Comparison of ENCODE assay signal across 15 cellular contexts in genomic region chr7:138303230-138304070, GRCh38.
DNase-seq lines count a peak whose midpoint lies in the region; ATAC-seq, FAIRE-seq and TF ChIP-seq lines count a peak whose summit lies in the region.
"Had no signal": no experiment of that assay in that cellular context is flagged by ENCODE, and none has a peak within 500 bp of the region (broad histone marks: within the 10 kb centered on the region; RNA-seq: fewer than 3 reads in every experiment).

No MANE protein-coding gene starts in this region.

- H3K9ac ChIP-seq in GM12878 (ENCODE audit: control insufficient read depth, insufficient read depth, low read length): no peak overlapping the region
- no peak overlapping the region for H3K9ac ChIP-seq in neuronal stem cell (ENCODE audit: low read depth, low read length, poor library complexity)

- H2BK5ac ChIP-seq in neuronal stem cell (ENCODE audit: low read length): no peak overlapping the region

- TF ChIP-seq CTCF in Calu3 (IDR thresholded peaks at IDR 0.05; ENCODE audit: unreplicated experiment) (no peak), NB4 (IDR thresholded peaks at IDR 0.05; ENCODE audit: low read depth, low read length) (no peak), GM12878 (IDR thresholded peaks at IDR 0.05 in 2 of 3, conservative IDR thresholded peaks at IDR 0.05 in 1 of 3; ENCODE audit: control insufficient read depth in 2 of 3, extremely low read depth in 1 of 3, insufficient read depth in 1 of 3, low read depth in 3 of 3, low read length in 3 of 3) (no peak)

- H3K4ac ChIP-seq in neuronal stem cell (ENCODE audit: low read length): no peak overlapping the region

- no peak overlapping the region for H3K14ac ChIP-seq in neuronal stem cell (ENCODE audit: low read length)

- H3K4me2 ChIP-seq in GM12878 (ENCODE audit: control insufficient read depth, insufficient read depth) (no peak overlapping the region), neuronal stem cell (ENCODE audit: insufficient read depth, low read length, poor library complexity, severe bottlenecking) (no peak overlapping the region)

- TF ChIP-seq EP300 in GM12878 (IDR thresholded peaks at IDR 0.05; ENCODE audit: borderline replicate concordance in 1 of 2, control insufficient read depth in 1 of 2, low read depth in 2 of 2, low read length in 2 of 2): no peak

- no peak overlapping the region for H2BK15ac ChIP-seq in neuronal stem cell (ENCODE audit: low read length)

- no peak overlapping the region for H3K4me3 ChIP-seq in NB4 (ENCODE audit: low read depth, low read length)
- no peak overlapping the region for H3K4me3 ChIP-seq in GM12878
- H3K4me3 ChIP-seq in neuronal stem cell (ENCODE audit: low read length in 2 of 2): no peak overlapping the region

- no peaks in the 10 kb centered on the region for H3K79me1 ChIP-seq in neuronal stem cell (ENCODE audit: low read depth, low read length)

- no peak overlapping the region for H2AK5ac ChIP-seq in neuronal stem cell (ENCODE audit: low read depth, low read length)

- H4K20me1 ChIP-seq in GM12878 (ENCODE audit: control insufficient read depth, insufficient read depth): no peaks in the 10 kb centered on the region

- H4K8ac ChIP-seq in neuronal stem cell (ENCODE audit: low read depth, low read length): no peak overlapping the region

- no peaks in the 10 kb centered on the region for H3K9me3 ChIP-seq in GM12878 (replicated peaks; ENCODE audit: control insufficient read depth, insufficient read depth, low read length)
- peaks cover 0 to 2% of the 10 kb centered on the region in 2 donors for H3K9me3 ChIP-seq in neuronal stem cell (replicated peaks in 1 of 2; ENCODE audit: control insufficient read depth in 2 of 2, insufficient read depth in 1 of 2, low read depth in 1 of 2, low read length in 2 of 2)

- H2AFZ ChIP-seq in GM12878 (ENCODE audit: control insufficient read depth, low read depth, low read length) (no peak overlapping the region), neuronal stem cell (ENCODE audit: low read length) (peak overlapping the region; percentile 78)

- no peak for FAIRE-seq in GM12878 (lab: Jason Lieb, UNC)
- FAIRE-seq: D721Med, HepG2, RCC 7860 had no signal

- H3K27me3 ChIP-seq in GM12878 (replicated peaks in 1 of 2; ENCODE audit: control insufficient read depth in 2 of 2, insufficient read depth in 2 of 2, low read length in 1 of 2): no peaks in the 10 kb centered on the region
- H3K27me3 ChIP-seq in neuronal stem cell (ENCODE audit: control insufficient read depth in 3 of 3, insufficient read depth in 3 of 3, low read depth in 1 of 3, low read length in 3 of 3): no peaks in the 10 kb centered on the region

- WGBS in GM12878 (ENCODE audit: insufficient coverage, insufficient replicate concordance, low lambda C conversion rate, missing lambda C conversion rate): 63% methylated on average over 6 of the region's 6 CpGs
- no CpG with 5 or more reads among the region's 6 CpGs for WGBS in neuronal stem cell (ENCODE audit: extremely low coverage in 2 of 2, insufficient read length in 2 of 2, insufficient replicate concordance in 1 of 2), 2 donors

- BruUV-seq in Calu3 (replicated peaks; lab: Mats Ljungman, UMichigan) (no TSS peak), GM12878 (replicated peaks; lab: Mats Ljungman, UMichigan) (no TSS peak)

- H3K27ac ChIP-seq in GM12878 (ENCODE audit: control insufficient read depth, insufficient read depth) (no peak overlapping the region), neuronal stem cell (replicated peaks; ENCODE audit: low read length) (no peak overlapping the region)

- H3K23ac ChIP-seq in neuronal stem cell (ENCODE audit: low read depth, low read length, poor library complexity): no peak overlapping the region

- CTCF ChIA-PET in Calu3 (lab: Charles Lee): no interaction called here
- CTCF ChIA-PET in GM12878 (lab: Yijun Ruan, JAX): interaction anchor here (0.8 kb wide), 1 partner anchor 11 kb away, joined by 3 read pairs; no protein-coding TSS in a partner anchor

- RAD21 ChIA-PET in GM12878 (lab: Charles Lee; ENCODE audit: unreplicated experiment): no interaction called here

- in situ Hi-C loops in GM12878 (cut with MboI): no loop called here

- H3K27ac Mint-ChIP-seq in Calu3 (ENCODE audit: unreplicated experiment): peak overlapping the region; percentile 82
- H3K27ac Mint-ChIP-seq: CD4-positive, alpha-beta memory T cell; H9 had no signal

- DNase-seq in Calu3 (no peak), NB4 (ENCODE audit: low read depth) (peak; percentile 12), GM12878 (ENCODE audit: low read depth, low spot score) (no peak), neuronal stem cell (ENCODE audit: low spot score) (no peak), DMS153 treated with DMSO at 0.1 percent for 48 hours (lab: John Stamatoyannopoulos, UW; ENCODE audit: unreplicated experiment) (no peak), NCI-H226 (no peak)
- DNase-seq: CD4-positive, alpha-beta memory T cell; H9; NCI-H1092; SHP77 treated with DMSO at 0.1 percent for 48 hours had no signal

- H3K36me3 ChIP-seq in GM12878 (ENCODE audit: control insufficient read depth in 2 of 2, insufficient read depth in 2 of 2, low read length in 1 of 2) (no peaks in the 10 kb centered on the region), neuronal stem cell (replicated peaks in 1 of 2; ENCODE audit: control insufficient read depth in 2 of 2, insufficient read depth in 2 of 2, low read length in 2 of 2) (no peaks in the 10 kb centered on the region)

- H3K18ac ChIP-seq in neuronal stem cell (ENCODE audit: low read length): no peak overlapping the region

- H3K4me1 ChIP-seq in GM12878 (ENCODE audit: control insufficient read depth, insufficient read depth, low read length) (no peaks in the 10 kb centered on the region), neuronal stem cell (ENCODE audit: control insufficient read depth in 2 of 2, insufficient read depth in 1 of 2, low read depth in 1 of 2, low read length in 2 of 2) (no peaks in the 10 kb centered on the region)

- H3K27me3 Mint-ChIP-seq in Calu3 (ENCODE audit: unreplicated experiment): no peaks in the 10 kb centered on the region
- H3K27me3 Mint-ChIP-seq: CD4-positive, alpha-beta memory T cell had no signal

- H3K4me1 Mint-ChIP-seq in Calu3 (ENCODE audit: low read depth, unreplicated experiment): peaks cover 21% of the 10 kb centered on the region
- H3K4me1 Mint-ChIP-seq: CD4-positive, alpha-beta memory T cell had no signal

- TF ChIP-seq POLR2A in NB4 (IDR thresholded peaks at IDR 0.05; ENCODE audit: extremely low read depth, insufficient read length) (no peak), GM12878 (IDR thresholded peaks at IDR 0.05; ENCODE audit: low read depth, low read length) (no peak)

- H3K9me3 Mint-ChIP-seq in Calu3 (ENCODE audit: low read depth, unreplicated experiment): peaks cover 3% of the 10 kb centered on the region
- H3K9me3 Mint-ChIP-seq: H9 had no signal

- ATAC-seq in GM12878: no peak
- no peak for ATAC-seq in HG03460 (IDR thresholded peaks at IDR 0.05; ENCODE audit: unreplicated experiment)
- ATAC-seq in GM18873 (IDR thresholded peaks at IDR 0.05; ENCODE audit: low FRiP score, unreplicated experiment): no peak
- ATAC-seq: HepG2 had no signal

- no peak overlapping the region for H4K91ac ChIP-seq in neuronal stem cell (ENCODE audit: low read depth, low read length, poor library complexity)

- no peaks in the 10 kb centered on the region for H3K79me2 ChIP-seq in GM12878 (ENCODE audit: control insufficient read depth, insufficient read depth, low read length)

- H3K36me3 Mint-ChIP-seq in Calu3 (ENCODE audit: insufficient read depth, unreplicated experiment): peaks cover 5% of the 10 kb centered on the region
- H3K36me3 Mint-ChIP-seq: CD4-positive, alpha-beta memory T cell had no signal

- no peak overlapping the region for H3K4me3 Mint-ChIP-seq in Calu3 (ENCODE audit: low read depth, unreplicated experiment)
- H3K4me3 Mint-ChIP-seq: CD4-positive, alpha-beta memory T cell; H9 had no signal

- intact Hi-C loops in Calu3 (cut with micrococcal nuclease; ENCODE audit: unreplicated experiment): loop anchor here (5.0 kb wide), 1 partner anchor 84 kb away; no protein-coding TSS in a partner anchor
- intact Hi-C loops in GM12878 (cut with micrococcal nuclease; ENCODE audit: unreplicated experiment): no loop called here

- SMC1A ChIA-PET in GM12878 (lab: Charles Lee; ENCODE audit: uncharacterized antibody, unreplicated experiment): no interaction called here

- H2BK12ac ChIP-seq in neuronal stem cell (ENCODE audit: low read length): no peak overlapping the region

- H2BK120ac ChIP-seq in neuronal stem cell (ENCODE audit: low read depth, low read length): no peak overlapping the region

- POLR2A ChIA-PET in GM12878 (lab: Charles Lee): no interaction called here

- no peak for TF ChIP-seq RAD21 in GM12878 (IDR thresholded peaks at IDR 0.05; ENCODE audit: insufficient read depth, low read depth, low read length)

TF ChIP-seq in GM12878, 131 proteins besides CTCF, POLR2A, EP300 and RAD21:
- TF ChIP-seq BACH1 (IDR thresholded peaks at IDR 0.05; ENCODE audit: borderline replicate concordance): no peak
- TF ChIP-seq, protein P1, sequence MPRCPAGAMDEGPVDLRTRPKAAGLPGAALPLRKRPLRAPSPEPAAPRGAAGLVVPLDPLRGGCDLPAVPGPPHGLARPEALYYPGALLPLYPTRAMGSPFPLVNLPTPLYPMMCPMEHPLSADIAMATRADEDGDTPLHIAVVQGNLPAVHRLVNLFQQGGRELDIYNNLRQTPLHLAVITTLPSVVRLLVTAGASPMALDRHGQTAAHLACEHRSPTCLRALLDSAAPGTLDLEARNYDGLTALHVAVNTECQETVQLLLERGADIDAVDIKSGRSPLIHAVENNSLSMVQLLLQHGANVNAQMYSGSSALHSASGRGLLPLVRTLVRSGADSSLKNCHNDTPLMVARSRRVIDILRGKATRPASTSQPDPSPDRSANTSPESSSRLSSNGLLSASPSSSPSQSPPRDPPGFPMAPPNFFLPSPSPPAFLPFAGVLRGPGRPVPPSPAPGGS (IDR thresholded peaks at IDR 0.05; ENCODE audit: borderline replicate concordance, insufficient read depth, low read depth, low read length, poor library complexity, severe bottlenecking): no peak
- peak; percentile 28; the same call in 1 of the 2 replicates for TF ChIP-seq YY1 (IDR thresholded peaks at IDR 0.05; ENCODE audit: low read depth, low read length)
- TF ChIP-seq GABPA (IDR thresholded peaks at IDR 0.05; ENCODE audit: low read depth): no peak
- no peak for TF ChIP-seq NBN (IDR thresholded peaks at IDR 0.05)
- no peak for TF ChIP-seq MTA3 (IDR thresholded peaks at IDR 0.05; ENCODE audit: borderline replicate concordance, low read length)
